Comparison of ENCODE assay signal across 16 cellular contexts in the genomic region with DNA sequence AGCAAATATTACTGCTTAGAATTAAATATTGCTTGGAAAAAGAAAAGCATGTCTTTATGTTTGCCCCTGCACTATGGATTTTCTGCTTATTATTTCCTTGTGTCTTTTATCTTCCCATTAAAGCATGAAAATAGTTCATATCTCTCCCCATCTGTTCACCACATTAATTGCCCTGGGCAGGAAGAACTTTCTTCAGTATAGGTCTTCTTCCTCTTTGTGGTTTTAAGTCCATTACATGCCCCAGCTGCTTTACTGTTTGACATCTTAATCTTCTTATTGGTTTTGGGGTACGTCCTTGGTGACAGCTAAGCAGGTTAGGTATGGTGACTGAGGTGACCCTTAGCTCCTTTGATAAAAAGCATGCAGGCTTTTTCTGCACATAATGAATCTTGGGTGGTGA.
"Had no signal": no experiment of that assay in that cellular context is flagged by ENCODE, and none has a peak within 500 bp of the region (broad histone marks: within the 10 kb centered on the region; RNA-seq: fewer than 3 reads in every experiment).

No MANE protein-coding gene starts in this region.

- H3K27me3 ChIP-seq: body of pancreas, sigmoid colon, transverse colon had no signal

- H3K36me3 ChIP-seq: left ventricle myocardium inferior, sigmoid colon, transverse colon had no signal

- H3K36me3 Mint-ChIP-seq: activated naive CD4-positive, alpha-beta T cell treated with anti-CD3 and anti-CD28 coated beads, Interleukin-2, amount 50 U/mL, for 24 hours had no signal

- DNase-seq: activated CD4-positive, alpha-beta T cell treated with anti-CD3 and anti-CD28 coated beads, Interleukin-2, amount 10 ng/mL, durations not matched to agents 7 days and 5 days; activated CD8-positive, alpha-beta memory T cell treated with anti-CD3 and anti-CD28 coated beads for 24 hours; amniotic stem cell; body of pancreas; central memory CD4-positive, alpha-beta T cell; effector memory CD4-positive, alpha-beta T cell; left ventricle myocardium inferior; sigmoid colon; stimulated activated CD4-positive, alpha-beta T cell treated with anti-CD3 and anti-CD28 coated beads, Interleukin-2, amount 100 ng/mL, for 24 hours; stimulated activated naive CD4-positive, alpha-beta T cell; substantia nigra; T1000; transverse colon had no signal

- H3K9me3 Mint-ChIP-seq: activated CD4-positive, alpha-beta T cell treated with anti-CD3 and anti-CD28 coated beads, Interleukin-2, amount 10 ng/mL, durations not matched to agents 7 days and 5 days; activated T-helper 17 cell treated with anti-CD3 and anti-CD28 coated beads, Interleukin-2, amount 50 U/mL, for 72 hours had no signal

- H3K27ac ChIP-seq: body of pancreas, left ventricle myocardium inferior, sigmoid colon, transverse colon had no signal

- H3K4me3 ChIP-seq: body of pancreas, left ventricle myocardium inferior, sigmoid colon, transverse colon had no signal

- H3K4me3 Mint-ChIP-seq: activated CD4-positive, alpha-beta T cell treated with anti-CD3 and anti-CD28 coated beads, Interleukin-2, amount 10 ng/mL, durations not matched to agents 7 days and 5 days; activated naive CD4-positive, alpha-beta T cell treated with anti-CD3 and anti-CD28 coated beads, Interleukin-2, amount 50 U/mL, for 24 hours; activated T-helper 17 cell treated with anti-CD3 and anti-CD28 coated beads, Interleukin-2, amount 50 U/mL, for 72 hours; WTC11 had no signal

- H3K27ac Mint-ChIP-seq: activated CD4-positive, alpha-beta T cell treated with anti-CD3 and anti-CD28 coated beads, Interleukin-2, amount 10 ng/mL, durations not matched to agents 7 days and 5 days; activated naive CD4-positive, alpha-beta T cell treated with anti-CD3 and anti-CD28 coated beads, Interleukin-2, amount 50 U/mL, for 24 hours; activated T-helper 17 cell treated with anti-CD3 and anti-CD28 coated beads, Interleukin-2, amount 50 U/mL, for 72 hours; WTC11 had no signal

- ATAC-seq: activated T-helper 17 cell treated with anti-CD3 and anti-CD28 coated beads, Interleukin-2, amount 50 U/mL, for 72 hours; body of pancreas; WTC11 had no signal

- H3K4me1 ChIP-seq: body of pancreas, left ventricle myocardium inferior, sigmoid colon had no signal

- H3K4me1 Mint-ChIP-seq: activated T-helper 17 cell treated with anti-CD3 and anti-CD28 coated beads, Interleukin-2, amount 50 U/mL, for 72 hours had no signal

- H3K9me3 ChIP-seq: body of pancreas, transverse colon had no signal
